In the genomic region with DNA sequence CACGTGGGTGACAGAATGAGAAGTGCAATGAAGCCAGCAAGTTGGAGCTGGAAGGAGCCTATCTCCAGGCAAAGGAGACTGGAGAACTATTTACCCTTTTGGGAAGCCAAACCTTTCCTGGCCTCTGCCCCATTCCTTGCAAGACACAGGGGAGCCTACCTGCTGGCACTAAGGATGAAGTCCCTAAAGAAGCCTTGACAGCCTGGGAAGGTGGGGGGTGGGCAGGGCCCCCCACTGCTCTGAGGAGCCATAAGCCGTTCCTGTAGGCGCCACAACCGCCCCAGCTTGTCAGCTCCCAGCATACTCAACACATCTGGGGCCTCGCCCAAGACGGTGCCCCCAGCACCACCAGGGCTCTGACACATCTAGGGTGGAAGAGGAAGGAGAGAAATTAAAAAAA, we compare ENCODE assay signal across 15 cellular contexts. TPM values are rescaled to one million over a fixed set of nuclear protein-coding genes. Genes with fewer than 3 reads are reported as not detected.
A peak's percentile ranks its signal among the peaks of the same experiment; 100 is the strongest.
DNase-seq lines count a peak whose midpoint lies in the region; ATAC-seq, FAIRE-seq and TF ChIP-seq lines count a peak whose summit lies in the region.
"Had no signal": no experiment of that assay in that cellular context is flagged by ENCODE, and none has a peak within 500 bp of the region (broad histone marks: within the 10 kb centered on the region; RNA-seq: fewer than 3 reads in every experiment).

No MANE protein-coding gene starts in this region.

- no peak overlapping the region for H2AFZ ChIP-seq in osteoblast (ENCODE audit: low read length)
- no peak overlapping the region for H2AFZ ChIP-seq in GM23248

- peak overlapping the region; percentile 35 for H3K27ac Mint-ChIP-seq in activated T-cell treated with anti-CD3 and anti-CD28 coated beads, Interleukin-2, amount 50 U/mL, for 24 hours
- H3K27ac Mint-ChIP-seq in Caco-2 (ENCODE audit: unreplicated experiment) (peak overlapping the region; percentile 43), endothelial cell (ENCODE audit: unreplicated experiment) (no peak overlapping the region)
- H3K27ac Mint-ChIP-seq: CD4-positive, CD25-positive, alpha-beta regulatory T cell had no signal

- FAIRE-seq in HTR-8/SVneo (lab: Jason Lieb, UNC) = no peak
- FAIRE-seq: GM12878 had no signal

- no peaks in the 10 kb centered on the region for H3K27me3 Mint-ChIP-seq in activated T-cell treated with anti-CD3 and anti-CD28 coated beads, Interleukin-2, amount 50 U/mL, for 24 hours
- H3K27me3 Mint-ChIP-seq in activated T-cell treated with anti-CD3 and anti-CD28 coated beads, Interleukin-2, amount 50 U/mL, for 4 hours (ENCODE audit: low read depth) = no peaks in the 10 kb centered on the region
- H3K27me3 Mint-ChIP-seq in Caco-2 (ENCODE audit: insufficient read depth, unreplicated experiment) (no peaks in the 10 kb centered on the region), endothelial cell (ENCODE audit: unreplicated experiment) (peaks cover 10% of the 10 kb centered on the region)
- H3K27me3 Mint-ChIP-seq: CD4-positive, CD25-positive, alpha-beta regulatory T cell had no signal

- peaks cover 89% of the 10 kb centered on the region for H3K36me3 Mint-ChIP-seq in activated T-cell treated with anti-CD3 and anti-CD28 coated beads, Interleukin-2, amount 50 U/mL, for 24 hours (ENCODE audit: low read depth)
- peaks cover 34% of the 10 kb centered on the region for H3K36me3 Mint-ChIP-seq in activated T-cell treated with anti-CD3 and anti-CD28 coated beads, Interleukin-2, amount 50 U/mL, for 4 hours (ENCODE audit: insufficient read depth)
- H3K36me3 Mint-ChIP-seq in Caco-2 (ENCODE audit: insufficient read depth, unreplicated experiment) (peaks cover 62% of the 10 kb centered on the region), endothelial cell (ENCODE audit: low read depth, unreplicated experiment) (peaks cover 53% of the 10 kb centered on the region)

- no peak overlapping the region for H3K27ac ChIP-seq in osteoblast (ENCODE audit: low read depth, low read length)
- H3K27ac ChIP-seq in psoas muscle = no peak overlapping the region
- H3K27ac ChIP-seq in GM23248 = no peak overlapping the region
- H3K27ac ChIP-seq: 22Rv1; BLaER1 treated with 17β-estradiol and CSF1 and Interleukin-3, amounts not matched to agents 10 nM and 100 nM had no signal

- no peak for ATAC-seq in activated T-cell treated with anti-CD3 and anti-CD28 coated beads, Interleukin-2, amount 50 U/mL, for 4 hours
- no peak for ATAC-seq in psoas muscle
- ATAC-seq: GM12878 had no signal

- WGBS in psoas muscle, 3 donors = 79 to 86% (median 83%) methylated on average over 6 of the region's 6 CpGs
- 78 to 83% methylated on average over 6 of the region's 6 CpGs for WGBS in GM23248 (ENCODE audit: low coverage in 1 of 2, low lambda C conversion rate in 2 of 2, missing lambda C conversion rate in 2 of 2), 2 experiments

- H4K20me1 ChIP-seq in osteoblast (ENCODE audit: insufficient read depth, low read length) (peaks cover 18% of the 10 kb centered on the region), GM23248 (ENCODE audit: insufficient read depth) (no peaks in the 10 kb centered on the region)

- H3K4me1 Mint-ChIP-seq in activated T-cell treated with anti-CD3 and anti-CD28 coated beads, Interleukin-2, amount 50 U/mL, for 24 hours (ENCODE audit: low read depth) = peaks cover 8% of the 10 kb centered on the region
- H3K4me1 Mint-ChIP-seq in activated T-cell treated with anti-CD3 and anti-CD28 coated beads, Interleukin-2, amount 50 U/mL, for 4 hours (ENCODE audit: low read depth) = peaks cover 16% of the 10 kb centered on the region
- no peaks in the 10 kb centered on the region for H3K4me1 Mint-ChIP-seq in Caco-2 (ENCODE audit: low read depth, unreplicated experiment)
- no peaks in the 10 kb centered on the region for H3K4me1 Mint-ChIP-seq in endothelial cell (ENCODE audit: unreplicated experiment)

- no peak overlapping the region for H3K4me3 ChIP-seq in Caco-2 (ENCODE audit: low read depth, low read length)
- H3K4me3 ChIP-seq in osteoblast (ENCODE audit: insufficient read depth, low read length) = no peak overlapping the region
- H3K4me3 ChIP-seq in psoas muscle = no peak overlapping the region
- no peak overlapping the region for H3K4me3 ChIP-seq in GM23248
- H3K4me3 ChIP-seq: BLaER1 treated with 17β-estradiol and CSF1 and Interleukin-3, amounts not matched to agents 10 nM and 100 nM; GM12878 had no signal

- in situ Hi-C loops in GM23248 (cut with MboI) = no loop called here

- intact Hi-C loops in Caco-2 (cut with micrococcal nuclease; ENCODE audit: unreplicated experiment) = no loop called here
- intact Hi-C loops in psoas muscle (cut with DNase I) = loop anchor here (10.0 kb wide), 1 partner anchor 193 kb away; the partner anchor contains the start of gene TTBK2 (in 2 of the 2)

- no peaks in the 10 kb centered on the region for H3F3A ChIP-seq in GM23248 (ENCODE audit: insufficient read depth)

- H3K79me2 ChIP-seq in osteoblast (ENCODE audit: insufficient read depth, low read length) (peaks cover 23% of the 10 kb centered on the region), GM23248 (ENCODE audit: insufficient read depth) (peaks cover 16% of the 10 kb centered on the region)

- H3K4me1 ChIP-seq in Caco-2 = no peaks in the 10 kb centered on the region
- peaks cover 5% of the 10 kb centered on the region for H3K4me1 ChIP-seq in osteoblast (ENCODE audit: insufficient read depth, low read length)
- H3K4me1 ChIP-seq in psoas muscle = peaks cover 10% of the 10 kb centered on the region
- peaks cover 4% of the 10 kb centered on the region; the same call in 1 of the 2 replicates for H3K4me1 ChIP-seq in GM23248 (ENCODE audit: insufficient read depth)

- DNase-seq in activated T-cell treated with anti-CD3 and anti-CD28 coated beads, Interleukin-2, amount 50 U/mL, for 24 hours = no peak
- no peak for DNase-seq in activated T-cell treated with anti-CD3 and anti-CD28 coated beads, Interleukin-2, amount 50 U/mL, for 4 hours
- DNase-seq in Caco-2 (no peak), endothelial cell (ENCODE audit: low spot score) (no peak), osteoblast (ENCODE audit: insufficient read length, low spot score, missing footprints) (peak; percentile 54), psoas muscle (no peak), HTR-8/SVneo (ENCODE audit: insufficient read length, low spot score) (no peak), GM23248 (no peak)
- DNase-seq: CD4-positive, CD25-positive, alpha-beta regulatory T cell; DMS79; GOT3; H9 had no signal

- H3K36me3 ChIP-seq in Caco-2 (ENCODE audit: control insufficient read depth, insufficient read depth, low read length) = peaks cover 4% of the 10 kb centered on the region
- H3K36me3 ChIP-seq in osteoblast (ENCODE audit: insufficient read depth, low read length) = peaks cover 62% of the 10 kb centered on the region
- peaks cover 3 to 94% of the 10 kb centered on the region in 2 donors for H3K36me3 ChIP-seq in psoas muscle (ENCODE audit: insufficient read depth in 1 of 2, low read depth in 1 of 2)
- peaks cover 13% of the 10 kb centered on the region; the same call in 1 of the 2 replicates for H3K36me3 ChIP-seq in GM23248 (ENCODE audit: low read depth)

- H3K4me2 ChIP-seq in osteoblast (ENCODE audit: insufficient read depth, low read length) (no peak overlapping the region), GM23248 (ENCODE audit: unreplicated experiment) (no peak overlapping the region)
- H3K4me2 ChIP-seq: BLaER1 treated with 17β-estradiol and CSF1 and Interleukin-3, amounts not matched to agents 10 nM and 100 nM had no signal

- POLR2A ChIA-PET in Caco-2 (lab: Charles Lee) = no interaction called here

- no peaks in the 10 kb centered on the region for H3K9me2 ChIP-seq in GM23248 (ENCODE audit: insufficient read depth)

- H3K9me3 ChIP-seq in Caco-2 (no peaks in the 10 kb centered on the region), osteoblast (ENCODE audit: low read depth, low read length) (no peaks in the 10 kb centered on the region), psoas muscle (no peaks in the 10 kb centered on the region), GM23248 (ENCODE audit: low read depth) (no peaks in the 10 kb centered on the region)
- H3K9me3 ChIP-seq: BLaER1 treated with 17β-estradiol and CSF1 and Interleukin-3, amounts not matched to agents 10 nM and 100 nM had no signal

- H3K4me3 Mint-ChIP-seq in activated T-cell treated with anti-CD3 and anti-CD28 coated beads, Interleukin-2, amount 50 U/mL, for 24 hours = no peak overlapping the region
- no peak overlapping the region for H3K4me3 Mint-ChIP-seq in activated T-cell treated with anti-CD3 and anti-CD28 coated beads, Interleukin-2, amount 50 U/mL, for 4 hours
- H3K4me3 Mint-ChIP-seq in Caco-2 (ENCODE audit: unreplicated experiment) (no peak overlapping the region), endothelial cell (ENCODE audit: unreplicated experiment) (peak overlapping the region; percentile 31)
- H3K4me3 Mint-ChIP-seq: H9 had no signal

- no peak overlapping the region for H3K9ac ChIP-seq in GM23248
- H3K9ac ChIP-seq: BLaER1 treated with 17β-estradiol and CSF1 and Interleukin-3, amounts not matched to agents 10 nM and 100 nM had no signal

- TF ChIP-seq CTCF in Caco-2 (IDR thresholded peaks at IDR 0.05; ENCODE audit: insufficient read depth in 1 of 2, low read depth in 1 of 2, low read length in 1 of 2, severe bottlenecking in 1 of 2, unreplicated experiment in 1 of 2) (no peak), endothelial cell (IDR thresholded peaks at IDR 0.05; ENCODE audit: unreplicated experiment) (no peak), osteoblast (IDR thresholded peaks at IDR 0.05; ENCODE audit: extremely low read depth, low read depth, low read length) (no peak), psoas muscle (IDR thresholded peaks at IDR 0.05) (no peak)

- H3K27me3 ChIP-seq in Caco-2 (replicated peaks; ENCODE audit: control insufficient read depth, insufficient read depth, low read length) = no peaks in the 10 kb centered on the region
- no peaks in the 10 kb centered on the region for H3K27me3 ChIP-seq in osteoblast (ENCODE audit: insufficient read depth, low read length)
- no peaks in the 10 kb centered on the region for H3K27me3 ChIP-seq in psoas muscle (ENCODE audit: insufficient read depth in 3 of 3, low read length in 2 of 3)
- no peaks in the 10 kb centered on the region for H3K27me3 ChIP-seq in GM23248 (replicated peaks; ENCODE audit: insufficient read depth)
- H3K27me3 ChIP-seq: BLaER1 treated with 17β-estradiol and CSF1 and Interleukin-3, amounts not matched to agents 10 nM and 100 nM had no signal

- CTCF ChIA-PET in Caco-2 (lab: Charles Lee) = no interaction called here

- no TSS peak for BruUV-seq in Caco-2 (replicated peaks; lab: Mats Ljungman, UMichigan)

- H3K9me3 Mint-ChIP-seq in activated T-cell treated with anti-CD3 and anti-CD28 coated beads, Interleukin-2, amount 50 U/mL, for 24 hours = no peaks in the 10 kb centered on the region
- no peaks in the 10 kb centered on the region for H3K9me3 Mint-ChIP-seq in activated T-cell treated with anti-CD3 and anti-CD28 coated beads, Interleukin-2, amount 50 U/mL, for 4 hours
- H3K9me3 Mint-ChIP-seq in Caco-2 (ENCODE audit: unreplicated experiment) (no peaks in the 10 kb centered on the region), endothelial cell (ENCODE audit: unreplicated experiment) (no peaks in the 10 kb centered on the region)
- H3K9me3 Mint-ChIP-seq: CD4-positive, CD25-positive, alpha-beta regulatory T cell; H9 had no signal

RNA-seq across cellular contexts. Expression of gene CDAN1, which starts 5.5 kb away (rescaled TPM):
- total RNA-seq in activated T-cell treated with anti-CD3 and anti-CD28 coated beads, Interleukin-2, amount 50 U/mL, for 4 hours = 10 to 100 TPM; 12.8 to 17.1 (median 13.7) TPM
- total RNA-seq in Caco-2 (2022) = 29.4 and 32.3 TPM in 2 replicates
- 29.9 TPM for total RNA-seq in endothelial cell (ENCODE audit: unreplicated experiment)
- total RNA-seq in osteoblast = 7.6 and 9.7 TPM in 2 replicates
- 1 to 10 TPM; 3.7 to 7.9 (median 5.2) TPM for total RNA-seq in psoas muscle
- 1 to 10 TPM; 4.1 to 5.6 (median 4.8) TPM for polyA plus RNA-seq in psoas muscle
- 13.0 and 17.8 TPM in 2 replicates for total RNA-seq in GM23248 (2014; rRNA removed; shearing (Covaris generic))
- polyA plus RNA-seq in GM23248 (2016; fragmentation: Nextera tagmentation; extraction: Ambion mirVana) = 4.2 and 5.3 TPM in 2 replicates
